ENCODE assay signal across 8 cellular contexts in genomic region chr10:35126530-35127288, GRCh38. TPM values are rescaled to one million over a fixed set of nuclear protein-coding genes. Genes with fewer than 3 reads are reported as not detected.
DNase-seq lines count a peak whose midpoint lies in the region; ATAC-seq, FAIRE-seq and TF ChIP-seq lines count a peak whose summit lies in the region.

Gene CREM (plus strand): TSS chr10:35126846. CDS start chr10:35137836, 10,990 bp downstream.

- peak; percentile 18 to 41; a peak in 2 of 4 replicates for TF ChIP-seq EP300 in HepG2 (IDR thresholded peaks at IDR 0.05; ENCODE audit: low read depth in 2 of 2, low read length in 2 of 2)
- TF ChIP-seq EP300 in HepG2 (CRISPR knock-in tag; IDR thresholded peaks at IDR 0.05; ENCODE audit: borderline replicate concordance), result no peak

- POLR2A ChIA-PET in HepG2 (lab: Yijun Ruan, JAX), result interaction anchor here (0.6 to 2.7 kb wide), 17 partner anchors 8 to 430 kb away, joined by 3 to 26 read pairs (median 4); partner anchors contain the start of gene CUL2

- ATAC-seq in GM19372 (IDR thresholded peaks at IDR 0.05; ENCODE audit: low read depth, unreplicated experiment), result peak; percentile 73
- peak; percentile 55 for ATAC-seq in HG03558 (IDR thresholded peaks at IDR 0.05; ENCODE audit: extremely low read depth, unreplicated experiment)
- peak; percentile 92 for ATAC-seq in HepG2

- FAIRE-seq in HepG2 (lab: Jason Lieb, UNC), result peak; percentile 50

- intact Hi-C loops in dendritic cell treated with granulocyte-macrophage colony-stimulating factor and Interleukin-4, amounts not matched to agents 40 ng/mL and 50 ng/mL, for 4 days (cut with micrococcal nuclease), result loop anchor here (1.0 to 10.0 kb wide), 4 partner anchors 65 to 324 kb away; partner anchors contain the start of gene CCNY
- intact Hi-C loops in HepG2 (cut with micrococcal nuclease; ENCODE audit: unreplicated experiment), result loop anchor here (1.0 to 5.0 kb wide), 2 partner anchors 71 to 92 kb away; no protein-coding TSS in a partner anchor

- peak within 1 kb of the TSS; percentile 94 to 100 (median 98) for H3K4me3 ChIP-seq in HepG2 (replicated peaks in 1 of 3; ENCODE audit: insufficient read depth in 1 of 3, low read depth in 2 of 3, low read length in 3 of 3)

- H3K27ac Mint-ChIP-seq in dendritic cell treated with granulocyte-macrophage colony-stimulating factor and Interleukin-4, amounts not matched to agents 40 ng/mL and 50 ng/mL, for 4 days, result peak within 1 kb of the TSS; percentile 98

- H3K27me3 ChIP-seq in HepG2 (ENCODE audit: control insufficient read depth in 1 of 2, insufficient read depth in 2 of 2, low read length in 2 of 2), result no peaks in the 10 kb centered on the region; a peak in 1 of 5 replicates

- peak; percentile 98 for DNase-seq in CD1c-positive myeloid dendritic cell (ENCODE audit: extremely low spot score)
- peak; percentile 93 for DNase-seq in NCI-H748 (lab: John Stamatoyannopoulos, UW; ENCODE audit: unreplicated experiment)
- peak; percentile 99 to 100 for DNase-seq in activated CD4-positive, alpha-beta T cell treated with anti-CD3 and anti-CD28 coated beads, Interleukin-2, amount 50 U/mL, for 24 hours (ENCODE audit: low read depth in 1 of 2, low spot score in 1 of 2)
- DNase-seq in HepG2 (ENCODE audit: low spot score), result peak; percentile 91
- DNase-seq in stimulated activated CD4-positive, alpha-beta T cell treated with anti-CD3 and anti-CD28 coated beads, Interleukin-4, amount 100 ng/mL, for 1 hour, result peak; percentile 100

- H3K4me1 ChIP-seq in HepG2 (ENCODE audit: insufficient read depth, low read length), result peaks cover 60% of the 10 kb centered on the region

- peaks cover 15% of the 10 kb centered on the region for H3K36me3 Mint-ChIP-seq in dendritic cell treated with granulocyte-macrophage colony-stimulating factor and Interleukin-4, amounts not matched to agents 40 ng/mL and 50 ng/mL, for 4 days (ENCODE audit: low read depth)

- TF ChIP-seq CTCF in HepG2 (CRISPR knock-in tag; IDR thresholded peaks at IDR 0.05), result peak; percentile 89

- H4K20me1 ChIP-seq in HepG2 (ENCODE audit: insufficient read depth, low read length), result no peaks in the 10 kb centered on the region

- BruUV-seq in HepG2 (replicated peaks; lab: Mats Ljungman, UMichigan), result no TSS peak

- TF ChIP-seq RAD21 in HepG2 (CRISPR knock-in tag; IDR thresholded peaks at IDR 0.05), result no peak; the same call in none of the 2 replicates

- peak; percentile 75 to 88 for TF ChIP-seq POLR2A in HepG2 (IDR thresholded peaks at IDR 0.05; ENCODE audit: insufficient read depth in 1 of 2, low read depth in 2 of 2, low read length in 2 of 2)

- H3K27me3 Mint-ChIP-seq in dendritic cell treated with granulocyte-macrophage colony-stimulating factor and Interleukin-4, amounts not matched to agents 40 ng/mL and 50 ng/mL, for 4 days, result no peaks in the 10 kb centered on the region

- peak within 1 kb of the TSS; percentile 84 for H3K4me3 Mint-ChIP-seq in dendritic cell treated with granulocyte-macrophage colony-stimulating factor and Interleukin-4, amounts not matched to agents 40 ng/mL and 50 ng/mL, for 4 days

- no peak within 1 kb of the TSS for H2AFZ ChIP-seq in HepG2 (ENCODE audit: low read length)

- peak within 1 kb of the TSS; percentile 99 for H3K4me2 ChIP-seq in HepG2 (ENCODE audit: low read depth, low read length)

- CTCF ChIA-PET in HepG2 (lab: Yijun Ruan, JAX; ENCODE audit: low intra/inter-chr PET ratio, low total read pairs), result interaction anchor here (1.2 kb wide), 1 partner anchor 92 kb away, joined by 7 read pairs; no protein-coding TSS in a partner anchor

- peaks cover 18% of the 10 kb centered on the region for H3K79me2 ChIP-seq in HepG2 (ENCODE audit: insufficient read depth, low read length)

- peaks cover 27% of the 10 kb centered on the region for H3K4me1 Mint-ChIP-seq in dendritic cell treated with granulocyte-macrophage colony-stimulating factor and Interleukin-4, amounts not matched to agents 40 ng/mL and 50 ng/mL, for 4 days (ENCODE audit: low read depth)

- H3K36me3 ChIP-seq in HepG2 (replicated peaks in 1 of 2; ENCODE audit: control insufficient read depth in 1 of 2, insufficient read depth in 2 of 2, low read length in 2 of 2), result no peaks in the 10 kb centered on the region

- H3K9me3 Mint-ChIP-seq in dendritic cell treated with granulocyte-macrophage colony-stimulating factor and Interleukin-4, amounts not matched to agents 40 ng/mL and 50 ng/mL, for 4 days, result no peaks in the 10 kb centered on the region

- no peaks in the 10 kb centered on the region for H3K9me3 ChIP-seq in HepG2 (ENCODE audit: low read length)

- peak within 1 kb of the TSS; percentile 99 for H3K27ac ChIP-seq in HepG2 (ENCODE audit: extremely low read length, insufficient read depth, low read length)

- in situ Hi-C loops in HepG2 (cut with HindIII; ENCODE audit: extremely low pct_ligation_motif_present, low pct_unique_long_range_greater_than_20kb), result no loop called here

- peak within 1 kb of the TSS; percentile 98 for H3K9ac ChIP-seq in HepG2 (ENCODE audit: insufficient read depth, low read depth, low read length)

- 5% methylated on average over 16 of the region's 80 CpGs for WGBS in HepG2 (ENCODE audit: low lambda C conversion rate)

TF ChIP-seq in HepG2, 621 proteins besides CTCF, POLR2A, EP300 and RAD21 (continues in another document):
- no peak for TF ChIP-seq SNRNP70 (IDR thresholded peaks at IDR 0.05; ENCODE audit: low read depth, low read length)
- no peak for TF ChIP-seq ZNF3 (CRISPR knock-in tag; IDR thresholded peaks at IDR 0.05)
- TF ChIP-seq ZNF879 (CRISPR knock-in tag; IDR thresholded peaks at IDR 0.05), result no peak
- TF ChIP-seq ZNF275 (CRISPR knock-in tag; IDR thresholded peaks at IDR 0.05; ENCODE audit: borderline replicate concordance), result 0 out of 2 replicates have a peak, but pooled peaks have one; percentile 79
- TF ChIP-seq ZFX (CRISPR knock-in tag; IDR thresholded peaks at IDR 0.05; ENCODE audit: low read depth), result peak; percentile 74
- no peak for TF ChIP-seq ZFYVE20 (CRISPR knock-in tag; IDR thresholded peaks at IDR 0.05; ENCODE audit: borderline replicate concordance, low read depth)
- no peak for TF ChIP-seq SOX5 (CRISPR knock-in tag; IDR thresholded peaks at IDR 0.05; ENCODE audit: borderline replicate concordance)
- TF ChIP-seq ZNF543 (CRISPR knock-in tag; IDR thresholded peaks at IDR 0.05), result peak; percentile 67
- peak; percentile 57; the same call in 1 of the 2 replicates for TF ChIP-seq MXD1 (CRISPR knock-in tag; IDR thresholded peaks at IDR 0.05)
- TF ChIP-seq MAZ (IDR thresholded peaks at IDR 0.05; ENCODE audit: borderline replicate concordance, low read depth, low read length), result peak; percentile 68; the same call in 1 of the 2 replicates
- TF ChIP-seq MAZ (CRISPR knock-in tag; IDR thresholded peaks at IDR 0.05; ENCODE audit: low read depth), result peak; percentile 37; the same call in 1 of the 2 replicates
- TF ChIP-seq CENPX (CRISPR knock-in tag; IDR thresholded peaks at IDR 0.05), result no peak
- 0 out of 2 replicates have a peak, but pooled peaks have one; percentile 70 for TF ChIP-seq ZNF224 (CRISPR knock-in tag; IDR thresholded peaks at IDR 0.05)
- no peak for TF ChIP-seq ZNF138 (CRISPR knock-in tag; IDR thresholded peaks at IDR 0.05; ENCODE audit: low read depth)

RNA-seq across cellular contexts. Expression of gene CREM, which starts in this region (rescaled TPM):
- 25.4 and 30.6 TPM in 2 replicates for total RNA-seq in HepG2 (2016; rRNA removed; fragmentation: Illumina TruSeq; extraction: Trizol)
- 37.8 and 41.9 TPM in 2 replicates for total RNA-seq in HepG2 (2016; cell fraction: cytosol; rRNA removed; fragmentation: Illumina TruSeq; extraction: Trizol; ENCODE audit: low read depth)
- total RNA-seq in HepG2 (2016; cell fraction: insoluble cytoplasmic fraction; rRNA removed; fragmentation: Illumina TruSeq; extraction: Trizol), result 22.5 and 31.8 TPM in 2 replicates
- total RNA-seq in HepG2 (2016; cell fraction: membrane; rRNA removed; fragmentation: Illumina TruSeq; extraction: Trizol), result 50.7 and 52.7 TPM in 2 replicates
- total RNA-seq in HepG2 (2016; cell fraction: nucleus; rRNA removed; fragmentation: Illumina TruSeq; extraction: Trizol), result 14.0 and 14.9 TPM in 2 replicates
- 21.3 and 22.4 TPM in 2 replicates for polyA plus RNA-seq in HepG2 (2011; rRNA removed)
- polyA plus RNA-seq in HepG2 (2011; cell fraction: cytosol; rRNA removed), result 21.0 and 25.8 TPM in 2 replicates
- polyA plus RNA-seq in HepG2 (2011; cell fraction: nucleus; rRNA removed), result 6.9 and 10.2 TPM in 2 replicates
- 20.4 and 24.2 TPM in 2 replicates for polyA plus RNA-seq in HepG2 (2012)
- 50.9 and 63.2 TPM in 2 replicates for polyA plus RNA-seq in HepG2 (2016; cell fraction: cytosol; fragmentation: Illumina TruSeq; extraction: Trizol; ENCODE audit: low read depth)
- 33.4 and 41.6 TPM in 2 replicates for polyA plus RNA-seq in HepG2 (2016; cell fraction: insoluble cytoplasmic fraction; fragmentation: Illumina TruSeq; extraction: Trizol; ENCODE audit: low read depth)
- polyA plus RNA-seq in HepG2 (2016; cell fraction: membrane; fragmentation: Illumina TruSeq; extraction: Trizol; ENCODE audit: low read depth), result 49.1 and 59.4 TPM in 2 replicates
- 19.2 and 20.1 TPM in 2 replicates for polyA plus RNA-seq in HepG2 (2016; cell fraction: nucleus; fragmentation: Illumina TruSeq; extraction: Trizol; ENCODE audit: insufficient read depth, low read depth)
- polyA minus RNA-seq in HepG2 (2011; rRNA and poly(A)+ RNA removed; ENCODE audit: low replicate concordance), result 19.7 and 48.8 TPM in 2 replicates
- polyA minus RNA-seq in HepG2 (2011; cell fraction: cytosol; rRNA and poly(A)+ RNA removed), result 11.8 and 15.1 TPM in 2 replicates
- polyA minus RNA-seq in HepG2 (2011; cell fraction: nucleus; rRNA and poly(A)+ RNA removed), result 16.5 and 22.5 TPM in 2 replicates

Comparison
In these comparisons a context has a peak if more than half of its experiments do, and no peak if none do; other contexts are left out.
1. Peak in every context shown above with its lines: DNase-seq, ATAC-seq, H3K4me3 ChIP-seq and H3K27ac ChIP-seq.